Comparison of ENCODE assay signal across 1 cellular context in the genomic region with DNA sequence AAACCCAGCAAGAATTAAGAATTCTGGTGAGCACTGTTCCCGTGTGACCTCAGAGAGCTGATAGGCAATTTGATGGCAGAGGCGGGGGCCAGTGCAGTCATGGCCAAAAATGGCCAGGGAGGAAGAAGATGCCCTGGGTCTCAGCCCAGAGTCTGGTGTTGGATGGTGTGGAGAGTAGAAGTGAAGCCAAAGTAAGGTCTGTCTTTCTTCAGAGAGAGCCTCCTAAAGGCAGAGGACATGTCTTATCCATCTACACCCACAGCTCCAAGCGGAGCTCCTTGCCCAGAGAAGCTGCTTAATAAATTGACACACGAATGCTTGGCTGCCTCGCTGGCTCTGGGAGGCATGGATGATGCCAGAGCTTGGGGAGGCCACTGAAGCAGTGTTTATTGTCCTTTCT.
TF ChIP-seq lines count a peak whose summit lies in the region.

No MANE protein-coding gene starts in this region.

TF ChIP-seq in WTC11, 78 proteins besides CTCF, POLR2A, EP300 and RAD21 (continued from another document):
- TF ChIP-seq, protein P1, sequence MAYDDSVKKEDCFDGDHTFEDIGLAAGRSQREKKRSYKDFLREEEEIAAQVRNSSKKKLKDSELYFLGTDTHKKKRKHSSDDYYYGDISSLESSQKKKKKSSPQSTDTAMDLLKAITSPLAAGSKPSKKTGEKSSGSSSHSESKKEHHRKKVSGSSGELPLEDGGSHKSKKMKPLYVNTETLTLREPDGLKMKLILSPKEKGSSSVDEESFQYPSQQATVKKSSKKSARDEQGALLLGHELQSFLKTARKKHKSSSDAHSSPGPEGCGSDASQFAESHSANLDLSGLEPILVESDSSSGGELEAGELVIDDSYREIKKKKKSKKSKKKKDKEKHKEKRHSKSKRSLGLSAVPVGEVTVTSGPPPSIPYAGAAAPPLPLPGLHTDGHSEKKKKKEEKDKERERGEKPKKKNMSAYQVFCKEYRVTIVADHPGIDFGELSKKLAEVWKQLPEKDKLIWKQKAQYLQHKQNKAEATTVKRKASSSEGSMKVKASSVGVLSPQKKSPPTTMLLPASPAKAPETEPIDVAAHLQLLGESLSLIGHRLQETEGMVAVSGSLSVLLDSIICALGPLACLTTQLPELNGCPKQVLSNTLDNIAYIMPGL (CRISPR knock-in tag; IDR thresholded peaks at IDR 0.05): no peak
- TF ChIP-seq, protein P2, sequence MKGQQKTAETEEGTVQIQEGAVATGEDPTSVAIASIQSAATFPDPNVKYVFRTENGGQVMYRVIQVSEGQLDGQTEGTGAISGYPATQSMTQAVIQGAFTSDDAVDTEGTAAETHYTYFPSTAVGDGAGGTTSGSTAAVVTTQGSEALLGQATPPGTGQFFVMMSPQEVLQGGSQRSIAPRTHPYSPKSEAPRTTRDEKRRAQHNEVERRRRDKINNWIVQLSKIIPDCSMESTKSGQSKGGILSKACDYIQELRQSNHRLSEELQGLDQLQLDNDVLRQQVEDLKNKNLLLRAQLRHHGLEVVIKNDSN (CRISPR knock-in tag; IDR thresholded peaks at IDR 0.05): no peak
- TF ChIP-seq IRF1 (CRISPR knock-in tag; IDR thresholded peaks at IDR 0.05): no peak
- no peak for TF ChIP-seq EMX1 (CRISPR knock-in tag; IDR thresholded peaks at IDR 0.05)
- no peak for TF ChIP-seq SMAD3 (CRISPR knock-in tag; IDR thresholded peaks at IDR 0.05; ENCODE audit: borderline replicate concordance)
- TF ChIP-seq, protein P3, sequence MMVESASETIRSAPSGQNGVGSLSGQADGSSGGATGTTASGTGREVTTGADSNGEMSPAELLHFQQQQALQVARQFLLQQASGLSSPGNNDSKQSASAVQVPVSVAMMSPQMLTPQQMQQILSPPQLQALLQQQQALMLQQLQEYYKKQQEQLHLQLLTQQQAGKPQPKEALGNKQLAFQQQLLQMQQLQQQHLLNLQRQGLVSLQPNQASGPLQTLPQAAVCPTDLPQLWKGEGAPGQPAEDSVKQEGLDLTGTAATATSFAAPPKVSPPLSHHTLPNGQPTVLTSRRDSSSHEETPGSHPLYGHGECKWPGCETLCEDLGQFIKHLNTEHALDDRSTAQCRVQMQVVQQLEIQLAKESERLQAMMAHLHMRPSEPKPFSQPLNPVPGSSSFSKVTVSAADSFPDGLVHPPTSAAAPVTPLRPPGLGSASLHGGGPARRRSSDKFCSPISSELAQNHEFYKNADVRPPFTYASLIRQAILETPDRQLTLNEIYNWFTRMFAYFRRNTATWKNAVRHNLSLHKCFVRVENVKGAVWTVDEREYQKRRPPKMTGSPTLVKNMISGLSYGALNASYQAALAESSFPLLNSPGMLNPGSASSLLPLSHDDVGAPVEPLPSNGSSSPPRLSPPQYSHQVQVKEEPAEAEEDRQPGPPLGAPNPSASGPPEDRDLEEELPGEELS (CRISPR knock-in tag; IDR thresholded peaks at IDR 0.05): no peak
TF ChIP-seq in WTC11: peak in this region for 0.
